In genomic region chr11:30488304-30488998, GRCh38 we compare ENCODE assay signal across 8 cellular contexts.
DNase-seq lines count a peak whose midpoint lies in the region; ATAC-seq, FAIRE-seq and TF ChIP-seq lines count a peak whose summit lies in the region.

No MANE protein-coding gene starts in this region.

- WGBS in heart right ventricle, 2 donors, result 52 to 61% methylated on average over 8 of the region's 8 CpGs
- 6 to 32% (median 24%) methylated on average over 8 of the region's 8 CpGs for WGBS in small intestine, 3 donors

- H3K27ac ChIP-seq in RWPE2 (ENCODE audit: poor library complexity, severe bottlenecking), result no peak overlapping the region
- H3K27ac ChIP-seq in heart right ventricle, result peak overlapping the region in 4 of 10 donors; percentile 14 to 48 (median 43)
- H3K27ac ChIP-seq in small intestine (ENCODE audit: low read depth in 1 of 2, low read length in 1 of 2), result no peak overlapping the region
- no peak overlapping the region for H3K27ac ChIP-seq in CD4-positive, alpha-beta memory T cell (ENCODE audit: low read depth, low read length)

- H3K27ac Mint-ChIP-seq in CD4-positive, alpha-beta memory T cell, result no peak overlapping the region

- H3K36me3 ChIP-seq in RWPE2 (ENCODE audit: low read depth), result no peaks in the 10 kb centered on the region
- no peaks in the 10 kb centered on the region for H3K36me3 ChIP-seq in heart right ventricle
- no peaks in the 10 kb centered on the region for H3K36me3 ChIP-seq in small intestine (ENCODE audit: control insufficient read depth in 2 of 2, insufficient read depth in 2 of 2, low read length in 2 of 2)
- H3K36me3 ChIP-seq in CD4-positive, alpha-beta memory T cell (ENCODE audit: insufficient read depth, low read length), result no peaks in the 10 kb centered on the region

- CTCF ChIA-PET in CD4-positive, alpha-beta memory T cell (lab: Charles Lee; ENCODE audit: partially characterized antibody), result no interaction called here

- no peaks in the 10 kb centered on the region for H3K4me1 ChIP-seq in RWPE2 (ENCODE audit: insufficient read depth, poor library complexity, severe bottlenecking)
- H3K4me1 ChIP-seq in heart right ventricle, result peaks cover 3 to 54% (median 38%) of the 10 kb centered on the region in 9 donors
- peaks cover 0 to 3% of the 10 kb centered on the region in 2 donors for H3K4me1 ChIP-seq in small intestine (ENCODE audit: control insufficient read depth in 2 of 2, insufficient read depth in 1 of 2, low read depth in 1 of 2, low read length in 1 of 2)
- H3K4me1 ChIP-seq in CD4-positive, alpha-beta memory T cell (ENCODE audit: insufficient read depth, low read length), result no peaks in the 10 kb centered on the region

- no peak for TF ChIP-seq CTCF in RWPE2 (IDR thresholded peaks at IDR 0.05; ENCODE audit: poor library complexity, severe bottlenecking)
- TF ChIP-seq CTCF in heart right ventricle (IDR thresholded peaks at IDR 0.05), result no peak

- H3K27me3 Mint-ChIP-seq in CD4-positive, alpha-beta memory T cell, result peaks cover 5 to 10% of the 10 kb centered on the region in 2 donors

- ATAC-seq in RWPE2 (ENCODE audit: low read depth) (peak; percentile 82), heart right ventricle (peak in 5 of 8 donors; percentile 41 to 55 (median 52)), GM18858 (IDR thresholded peaks at IDR 0.05; ENCODE audit: unreplicated experiment) (no peak), HG02870 (IDR thresholded peaks at IDR 0.05; ENCODE audit: unreplicated experiment) (no peak)

- H3K9me3 ChIP-seq in RWPE2 (ENCODE audit: severe bottlenecking) (no peaks in the 10 kb centered on the region), heart right ventricle (no peaks in the 10 kb centered on the region), small intestine (ENCODE audit: control insufficient read depth, low read depth) (no peaks in the 10 kb centered on the region)
- H3K9me3 ChIP-seq in CD4-positive, alpha-beta memory T cell (ENCODE audit: control insufficient read depth in 1 of 2, low read length in 2 of 2), result no peaks in the 10 kb centered on the region

- DNase-seq in MV-4-11 (lab: John Stamatoyannopoulos, UW) (peak; percentile 20), RWPE2 (ENCODE audit: low spot score) (no peak), heart right ventricle (no peak), small intestine (peak; percentile 79), foreskin melanocyte (no peak)
- DNase-seq in CD4-positive, alpha-beta memory T cell, result no peak

- peaks cover 0 to 3% (median 0%) of the 10 kb centered on the region in 8 donors for H3K9me3 Mint-ChIP-seq in CD4-positive, alpha-beta memory T cell

- H3K4me3 ChIP-seq in RWPE2 (ENCODE audit: severe bottlenecking) (no peak overlapping the region), heart right ventricle (no peak overlapping the region), small intestine (ENCODE audit: low read depth in 1 of 2, low read length in 2 of 2) (peak overlapping the region in 1 of 2 donors; percentile 4)
- H3K4me3 ChIP-seq in CD4-positive, alpha-beta memory T cell (ENCODE audit: low read length in 2 of 2), result no peak overlapping the region

- intact Hi-C loops in heart right ventricle (cut with DNase I), result loop anchor here in 5 of 10 donors (5.0 to 10.0 kb wide), 2 partner anchors 94 to 96 kb away; partner anchors contain the start of gene MPPED2 (in 3 of the 5)
- intact Hi-C loops in CD4-positive, alpha-beta memory T cell (cut with micrococcal nuclease), result no loop called here

- no peak overlapping the region for H3K4me3 Mint-ChIP-seq in CD4-positive, alpha-beta memory T cell

- H3K4me1 Mint-ChIP-seq in CD4-positive, alpha-beta memory T cell, result no peaks in the 10 kb centered on the region

- POLR2A ChIA-PET in CD4-positive, alpha-beta memory T cell (lab: Charles Lee; ENCODE audit: partially characterized antibody), result no interaction called here

- no peak for FAIRE-seq in small intestine (lab: Jason Lieb, UNC)

- no peaks in the 10 kb centered on the region for H3K27me3 ChIP-seq in RWPE2 (ENCODE audit: insufficient read depth, poor library complexity, severe bottlenecking)
- H3K27me3 ChIP-seq in heart right ventricle, result no peaks in the 10 kb centered on the region
- H3K27me3 ChIP-seq in small intestine (ENCODE audit: control insufficient read depth in 2 of 2, insufficient read depth in 2 of 2, low read length in 2 of 2), result no peaks in the 10 kb centered on the region
- H3K27me3 ChIP-seq in CD4-positive, alpha-beta memory T cell (ENCODE audit: insufficient read depth, low read length), result no peaks in the 10 kb centered on the region

- no peaks in the 10 kb centered on the region for H3K36me3 Mint-ChIP-seq in CD4-positive, alpha-beta memory T cell

Comparison
In these comparisons a context has a peak if more than half of its experiments do, and no peak if none do; other contexts are left out.
1. DNase-seq: peak in MV-4-11 (single experiment) and small intestine (single experiment); none in RWPE2 (single experiment), heart right ventricle (0 of 2), CD4-positive, alpha-beta memory T cell (0 of 5) and foreskin melanocyte (single experiment).
2. ATAC-seq: peak in RWPE2 (single experiment) and heart right ventricle (5 of 8); none in GM18858 (single experiment) and HG02870 (single experiment).